Comparison of ENCODE assay signal across 29 cellular contexts in the genomic region with DNA sequence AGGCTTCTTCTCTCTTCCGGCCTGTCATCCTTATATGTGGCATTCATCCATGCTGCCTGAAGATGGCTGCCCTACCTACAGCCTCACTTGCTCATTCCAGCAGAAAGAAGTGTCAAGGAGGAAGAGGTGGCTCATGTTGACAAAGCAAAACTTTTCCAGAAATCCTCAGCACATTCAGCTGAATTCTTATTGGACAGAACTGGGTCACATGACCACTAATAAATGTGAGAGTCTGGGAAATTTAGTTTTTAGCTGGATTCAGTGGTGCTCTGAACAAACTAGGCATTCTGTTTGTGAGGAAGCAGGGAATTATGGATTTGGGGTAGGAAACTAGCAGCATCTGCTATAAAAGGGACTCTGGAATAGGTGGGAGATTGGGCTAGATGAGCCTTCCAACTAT.
"Had no signal": no experiment of that assay in that cellular context is flagged by ENCODE, and none has a peak within 500 bp of the region (broad histone marks: within the 10 kb centered on the region; RNA-seq: fewer than 3 reads in every experiment).

No MANE protein-coding gene starts in this region.

- ATAC-seq: naive thymus-derived CD4-positive, alpha-beta T cell; natural killer cell; psoas muscle; right cardiac atrium; sciatic nerve; stimulated activated effector memory CD8-positive, alpha-beta T cell treated with anti-CD3 and anti-CD28 coated beads, Interleukin-12 subunit alpha, Interleukin-12 subunit beta, amount 100 ng/mL, for 72 hours; stimulated activated naive B cell treated with anti-CD40 and anti-IgM and Interleukin-4, amounts not matched to agents 10 μg/mL and 1 μg/mL and 100 μg/mL, for 72 hours; stimulated activated naive CD8-positive, alpha-beta T cell treated with anti-CD3 and anti-CD28 coated beads, Interleukin-15, amount 100 ng/mL, for 72 hours had no signal

- H3K79me2 ChIP-seq: parathyroid adenoma had no signal

- H2AFZ ChIP-seq: neural progenitor cell, parathyroid adenoma had no signal

- H3K4me2 ChIP-seq: neural progenitor cell, smooth muscle cell had no signal

- H3K9me3 ChIP-seq: ovary, psoas muscle, spleen, suprapubic skin, testis, tibial artery, transverse colon, upper lobe of left lung, vagina had no signal

- H3K4me1 ChIP-seq: neural progenitor cell, parathyroid adenoma, tibial artery, upper lobe of left lung had no signal

- H3K9ac ChIP-seq: neural progenitor cell, parathyroid adenoma had no signal

- DNase-seq: naive thymus-derived CD4-positive, alpha-beta T cell; natural killer cell; occipital lobe; ovary; posterior cingulate gyrus; psoas muscle; right cardiac atrium; spleen; stimulated activated CD4-positive, alpha-beta T cell treated with anti-CD3 and anti-CD28 coated beads, Interleukin-12 subunit alpha, Interleukin-12 subunit beta, amount 100 ng/mL, for 4 hours; stimulated activated CD4-positive, alpha-beta T cell treated with anti-CD3 and anti-CD28 coated beads, Interleukin-2, amount 100 ng/mL, for 24 hours; stimulated activated CD4-positive, alpha-beta T cell treated with anti-CD3 and anti-CD28 coated beads, Interleukin-2, amount 100 ng/mL, for 48 hours; stimulated activated CD4-positive, alpha-beta T cell treated with anti-CD3 and anti-CD28 coated beads, Interleukin-4, amount 100 ng/mL, for 24 hours; stimulated activated naive B cell treated with anti-CD40 and anti-IgM and Interleukin-4, amounts not matched to agents 10 μg/mL and 1 μg/mL and 100 μg/mL, for 72 hours; stimulated activated naive CD4-positive, alpha-beta T cell treated with Interleukin-2 at 50 U/mL for 16 hours; stimulated activated naive CD8-positive, alpha-beta T cell treated with anti-CD3 and anti-CD28 coated beads, Interleukin-15, amount 100 ng/mL, for 72 hours; substantia nigra; testis; tibial artery; transverse colon; upper lobe of left lung had no signal

- FAIRE-seq: urothelium cell line had no signal

- H3K27ac ChIP-seq: neural progenitor cell, ovary, parathyroid adenoma, psoas muscle, skin epidermis, spleen, suprapubic skin, testis, tibial artery, transverse colon, upper lobe of left lung, vagina had no signal

- H3K36me3 ChIP-seq: neural progenitor cell, ovary, spleen, suprapubic skin, tibial artery, transverse colon, upper lobe of left lung, vagina had no signal

- H3K27me3 ChIP-seq: neural progenitor cell, ovary, spleen, suprapubic skin, testis, tibial artery, transverse colon, upper lobe of left lung, vagina had no signal

- H3K4me3 ChIP-seq: neural progenitor cell, ovary, psoas muscle, skin epidermis, smooth muscle cell, spleen, suprapubic skin, testis, tibial artery, transverse colon, upper lobe of left lung, vagina had no signal
